9 cellular contexts compared by ENCODE assay signal in genomic region chr2:85541262-85541661, GRCh38. TPM values are rescaled to one million over a fixed set of nuclear protein-coding genes. Genes with fewer than 3 reads are reported as not detected.
DNase-seq lines count a peak whose midpoint lies in the region; ATAC-seq and TF ChIP-seq lines count a peak whose summit lies in the region.
"Had no signal": no experiment of that assay in that cellular context is flagged by ENCODE, and none has a peak within 500 bp of the region (broad histone marks: within the 10 kb centered on the region; RNA-seq: fewer than 3 reads in every experiment).

No MANE protein-coding gene starts in this region.

- H3K27ac ChIP-seq in transverse colon = peak overlapping the region; percentile 95 to 99 (median 98)

- no peaks in the 10 kb centered on the region for H3K9me3 ChIP-seq in transverse colon

- CTCF ChIA-PET in activated naive CD4-positive, alpha-beta T cell treated with anti-CD3 and anti-CD28 coated beads for 36 hours (lab: Charles Lee) = interaction anchor here (4.6 to 11.3 kb wide), 2 partner anchors 11 to 121 kb away, joined by 31 to 111 read pairs; partner anchors contain the start of gene SH2D6

- H3K27ac Mint-ChIP-seq in activated naive CD4-positive, alpha-beta T cell treated with anti-CD3 and anti-CD28 coated beads for 36 hours = peak overlapping the region; percentile 37
- H3K27ac Mint-ChIP-seq in memory B cell = no peak overlapping the region

- peaks cover 0 to 44% (median 26%) of the 10 kb centered on the region in 4 donors for H3K36me3 ChIP-seq in transverse colon

- intact Hi-C loops in activated naive CD4-positive, alpha-beta T cell treated with anti-CD3 and anti-CD28 coated beads for 36 hours (cut with micrococcal nuclease) = no loop called here
- intact Hi-C loops in transverse colon (cut with DNase I; ENCODE audit: low total_unique reads) = no loop called here

- H3K4me1 Mint-ChIP-seq in activated naive CD4-positive, alpha-beta T cell treated with anti-CD3 and anti-CD28 coated beads for 36 hours (ENCODE audit: low read depth) = peaks cover 42% of the 10 kb centered on the region
- peaks cover 19% of the 10 kb centered on the region for H3K4me1 Mint-ChIP-seq in memory B cell

- no peaks in the 10 kb centered on the region for H3K9me3 Mint-ChIP-seq in activated naive CD4-positive, alpha-beta T cell treated with anti-CD3 and anti-CD28 coated beads for 36 hours
- H3K9me3 Mint-ChIP-seq in memory B cell = no peaks in the 10 kb centered on the region

- TF ChIP-seq POLR2A in transverse colon (IDR thresholded peaks at IDR 0.05) = no peak

- no peak for DNase-seq in activated naive CD4-positive, alpha-beta T cell treated with anti-CD3 and anti-CD28 coated beads for 36 hours
- no peak for DNase-seq in activated naive CD4-positive, alpha-beta T cell (lab: John Stamatoyannopoulos, UW)
- DNase-seq in astrocyte of the cerebellum (ENCODE audit: low read depth) = no peak
- no peak for DNase-seq in memory B cell (ENCODE audit: low spot score in 2 of 2)
- no peak for DNase-seq in transverse colon
- no peak for DNase-seq in NCI-H524 (lab: John Stamatoyannopoulos, UW)
- DNase-seq in DMS79 (lab: John Stamatoyannopoulos, UW) = no peak

- no peak for TF ChIP-seq CTCF in astrocyte of the cerebellum (IDR thresholded peaks at IDR 0.05; ENCODE audit: low read depth, low read length, missing control alignments)
- TF ChIP-seq CTCF in transverse colon (IDR thresholded peaks at IDR 0.05) = no peak

- 9 to 22% methylated on average over 4 of the region's 4 CpGs for WGBS in transverse colon (ENCODE audit: low coverage in 1 of 2), 2 donors

- no peaks in the 10 kb centered on the region for H3K27me3 Mint-ChIP-seq in activated naive CD4-positive, alpha-beta T cell treated with anti-CD3 and anti-CD28 coated beads for 36 hours (ENCODE audit: low read depth)
- H3K27me3 Mint-ChIP-seq in memory B cell = no peaks in the 10 kb centered on the region

- H3K27me3 ChIP-seq in transverse colon = no peaks in the 10 kb centered on the region

- peak overlapping the region; percentile 91 for H3K4me3 Mint-ChIP-seq in activated naive CD4-positive, alpha-beta T cell treated with anti-CD3 and anti-CD28 coated beads for 36 hours
- H3K4me3 Mint-ChIP-seq in memory B cell = peak overlapping the region; percentile 32

- peaks cover 17 to 57% (median 36%) of the 10 kb centered on the region in 4 donors for H3K4me1 ChIP-seq in transverse colon

- H3K36me3 Mint-ChIP-seq in activated naive CD4-positive, alpha-beta T cell treated with anti-CD3 and anti-CD28 coated beads for 36 hours (ENCODE audit: low read depth) = peaks cover 57% of the 10 kb centered on the region
- peaks cover 23% of the 10 kb centered on the region for H3K36me3 Mint-ChIP-seq in memory B cell

- ATAC-seq in memory B cell (ENCODE audit: low read depth) = no peak
- ATAC-seq in HG03520 (IDR thresholded peaks at IDR 0.05; ENCODE audit: unreplicated experiment) = no peak

- H3K4me3 ChIP-seq in astrocyte of the cerebellum (ENCODE audit: low read depth, low read length) (peak overlapping the region; percentile 82), transverse colon (peak overlapping the region in 3 of 4 donors; percentile 56 to 94 (median 87))

- no peak for TF ChIP-seq EP300 in transverse colon (IDR thresholded peaks at IDR 0.05; ENCODE audit: low read depth)

- in situ Hi-C loops in astrocyte of the cerebellum (cut with HindIII; ENCODE audit: low sequenced_read_pairs) = no loop called here
- in situ Hi-C loops in transverse colon (cut with MboI; ENCODE audit: low pct_ligation_motif_present in 1 of 4, low pct_unique_long_range_greater_than_20kb in 1 of 4, low sequenced_read_pairs in 3 of 4) = no loop called here

RNA-seq across cellular contexts. Expression of gene MAT2A, which starts 2.3 kb away (rescaled TPM):
- 100 to 1,000 TPM; 221 to 228 TPM for total RNA-seq in activated naive CD4-positive, alpha-beta T cell treated with anti-CD3 and anti-CD28 coated beads for 36 hours
- 100 to 1,000 TPM in 3 of 4 donors, 10 to 100 TPM in 1; 66.2 to 185 (median 142) TPM for total RNA-seq in transverse colon

RNA-seq across cellular contexts. Expression of gene GGCX, which starts 20.0 kb away (rescaled TPM):
- total RNA-seq in activated naive CD4-positive, alpha-beta T cell treated with anti-CD3 and anti-CD28 coated beads for 36 hours = 10 to 100 TPM; 17.5 to 18.8 TPM
- 10 to 100 TPM in 3 of 4 donors, 1 to 10 TPM in 1; 7.9 to 31.3 (median 23.5) TPM for total RNA-seq in transverse colon

RNA-seq across cellular contexts. Expression of gene VAMP8, which starts 36.1 kb away (rescaled TPM):
- total RNA-seq in activated naive CD4-positive, alpha-beta T cell treated with anti-CD3 and anti-CD28 coated beads for 36 hours = 100 to 1,000 TPM in 1 of 2 experiments, 10 to 100 TPM in 1; 98.7 to 102 TPM
- total RNA-seq in transverse colon = 100 to 1,000 TPM in 3 of 4 donors, 10 to 100 TPM in 1; 10.5 to 186 (median 147) TPM

RNA-seq across cellular contexts. Expression of gene VAMP5, which starts 43.0 kb away (rescaled TPM):
- total RNA-seq in activated naive CD4-positive, alpha-beta T cell treated with anti-CD3 and anti-CD28 coated beads for 36 hours = 10 to 100 TPM; 18.4 to 21.8 TPM
- 10 to 100 TPM in 2 of 4 donors, 1 to 10 TPM in 1, not detected in 1; 9.4 to 26.9 (median 17.1) TPM for total RNA-seq in transverse colon
- total RNA-seq: SK-MEL-5 had no signal

RNA-seq across cellular contexts. Expression of gene RNF181, which starts 54.3 kb away (rescaled TPM):
- total RNA-seq in activated naive CD4-positive, alpha-beta T cell treated with anti-CD3 and anti-CD28 coated beads for 36 hours = 10 to 100 TPM; 86.8 to 96.1 TPM
- total RNA-seq in transverse colon = 100 to 1,000 TPM in 3 of 4 donors, 10 to 100 TPM in 1; 23.9 to 164 (median 141) TPM
